ENCODE assay signal across 20 cellular contexts in the genomic region with DNA sequence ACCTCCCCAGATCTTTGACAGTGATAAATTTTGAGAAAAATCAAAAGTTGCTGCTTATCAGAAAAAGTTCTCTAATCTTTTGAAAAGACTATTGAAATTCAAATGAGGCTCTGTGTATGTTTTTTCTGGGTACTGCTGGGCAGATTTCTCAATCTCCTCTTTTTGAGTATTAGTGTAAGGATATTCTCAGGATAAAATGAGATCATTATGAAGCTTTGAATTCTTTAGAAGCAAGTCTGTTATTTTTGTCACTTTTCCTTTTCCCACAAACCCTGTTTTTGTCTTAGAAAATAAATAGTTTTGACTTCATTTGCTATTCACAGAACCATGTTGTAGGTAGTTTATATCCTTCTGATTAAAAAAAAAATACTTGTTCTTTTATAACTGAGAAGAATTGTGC. TPM values are rescaled to one million over a fixed set of nuclear protein-coding genes. Genes with fewer than 3 reads are reported as not detected.
DNase-seq lines count a peak whose midpoint lies in the region; ATAC-seq and TF ChIP-seq lines count a peak whose summit lies in the region.
"Had no signal": no experiment of that assay in that cellular context is flagged by ENCODE, and none has a peak within 500 bp of the region (broad histone marks: within the 10 kb centered on the region; RNA-seq: fewer than 3 reads in every experiment).

No MANE protein-coding gene starts in this region.

- no peak overlapping the region for H3K23ac ChIP-seq in IMR-90 (ENCODE audit: low read depth, low read length)

- H2BK20ac ChIP-seq in IMR-90 (ENCODE audit: low read depth, low read length): no peak overlapping the region

- H3K27ac ChIP-seq in CD4-positive, CD25-positive, alpha-beta regulatory T cell (ENCODE audit: insufficient read depth, low read length, poor library complexity, severe bottlenecking): peak overlapping the region; percentile 97
- H3K27ac ChIP-seq in IMR-90 (ENCODE audit: insufficient read depth, low read length) (no peak overlapping the region), brain microvascular endothelial cell (no peak overlapping the region), sigmoid colon (no peak overlapping the region)
- H3K27ac ChIP-seq: gastroesophageal sphincter, KMS-11, psoas muscle had no signal

- H3K27me3 ChIP-seq in CD4-positive, CD25-positive, alpha-beta regulatory T cell (ENCODE audit: control insufficient read depth, insufficient read depth, low read length): no peaks in the 10 kb centered on the region
- H3K27me3 ChIP-seq in IMR-90 (ENCODE audit: control insufficient read depth, insufficient read depth, low read length) (no peaks in the 10 kb centered on the region), brain microvascular endothelial cell (replicated peaks) (no peaks in the 10 kb centered on the region), sigmoid colon (no peaks in the 10 kb centered on the region)
- H3K27me3 ChIP-seq: gastroesophageal sphincter had no signal

- ATAC-seq in CD4-positive, CD25-positive, alpha-beta regulatory T cell (ENCODE audit: low read depth in 2 of 2): no peak
- ATAC-seq in IMR-90 (ENCODE audit: low read depth): no peak
- ATAC-seq in natural killer cell: no peak
- no peak for ATAC-seq in Right ventricle myocardium superior (ENCODE audit: poor library complexity)
- ATAC-seq: gastroesophageal sphincter, left colon had no signal

- H3K27ac Mint-ChIP-seq in CD4-positive, CD25-positive, alpha-beta regulatory T cell: peak overlapping the region; percentile 43 to 100 (median 96)
- H3K27ac Mint-ChIP-seq in natural killer cell: peak overlapping the region; percentile 5 to 59
- H3K27ac Mint-ChIP-seq: activated naive CD4-positive, alpha-beta T cell treated with anti-CD3 and anti-CD28 coated beads, Interleukin-2, amount 50 U/mL, for 72 hours; dendritic cell treated with granulocyte-macrophage colony-stimulating factor and Interleukin-4, amounts not matched to agents 40 ng/mL and 50 ng/mL, for 4 days had no signal

- intact Hi-C loops in IMR-90 (cut with micrococcal nuclease): no loop called here
- intact Hi-C loops in natural killer cell (cut with micrococcal nuclease): no loop called here
- intact Hi-C loops in Right ventricle myocardium superior (cut with DNase I): no loop called here
- intact Hi-C loops in sigmoid colon (cut with DNase I): no loop called here

- no peak for TF ChIP-seq CTCF in IMR-90 (conservative IDR thresholded peaks at IDR 0.05; ENCODE audit: low read depth, low read length)
- no peak for TF ChIP-seq CTCF in astrocyte of the cerebellum (IDR thresholded peaks at IDR 0.05; ENCODE audit: low read depth, low read length, missing control alignments)
- no peak for TF ChIP-seq CTCF in natural killer cell (IDR thresholded peaks at IDR 0.05)
- TF ChIP-seq CTCF in brain microvascular endothelial cell (IDR thresholded peaks at IDR 0.05; ENCODE audit: low read depth, low read length, missing control alignments): no peak
- no peak for TF ChIP-seq CTCF in sigmoid colon (IDR thresholded peaks at IDR 0.05)
- no peak for TF ChIP-seq CTCF in GM10248 (IDR thresholded peaks at IDR 0.05; ENCODE audit: control extremely low read depth, extremely low read depth, low read depth, missing control alignments)

- H4K5ac ChIP-seq in IMR-90 (ENCODE audit: low read depth, low read length): no peak overlapping the region

- in situ Hi-C loops in IMR-90 (cut with MboI; ENCODE audit: low sequenced_read_pairs): no loop called here
- in situ Hi-C loops in astrocyte of the cerebellum (cut with HindIII; ENCODE audit: low sequenced_read_pairs): no loop called here
- in situ Hi-C loops in brain microvascular endothelial cell (cut with HindIII; ENCODE audit: low pct_ligation_motif_present, low sequenced_read_pairs): no loop called here

- no peak overlapping the region for H2AK9ac ChIP-seq in IMR-90 (replicated peaks; ENCODE audit: low read depth, low read length, poor library complexity)

- no peak overlapping the region for H3K14ac ChIP-seq in IMR-90 (replicated peaks; ENCODE audit: low read depth, low read length)

- TF ChIP-seq POLR2A in IMR-90 (IDR thresholded peaks at IDR 0.05; ENCODE audit: low read depth, low read length) (no peak), sigmoid colon (IDR thresholded peaks at IDR 0.05) (no peak)

- H4K91ac ChIP-seq in IMR-90 (ENCODE audit: insufficient read depth, low read depth, low read length): no peak overlapping the region

- peak overlapping the region; percentile 94 to 100 (median 98) for H3K4me3 Mint-ChIP-seq in CD4-positive, CD25-positive, alpha-beta regulatory T cell
- no peak overlapping the region for H3K4me3 Mint-ChIP-seq in natural killer cell
- H3K4me3 Mint-ChIP-seq: dendritic cell treated with granulocyte-macrophage colony-stimulating factor and Interleukin-4, amounts not matched to agents 40 ng/mL and 50 ng/mL, for 4 days had no signal

- no peak overlapping the region for H2BK15ac ChIP-seq in IMR-90 (ENCODE audit: low read depth, low read length)

- no peak overlapping the region for H3K4ac ChIP-seq in IMR-90 (ENCODE audit: low read depth, low read length)

- no peak overlapping the region for H3K56ac ChIP-seq in IMR-90 (ENCODE audit: extremely low read depth, insufficient read depth, low read length)

- no peak overlapping the region for H2AFZ ChIP-seq in IMR-90 (replicated peaks; ENCODE audit: low read length, poor library complexity)

- peaks cover 7 to 11% of the 10 kb centered on the region in 2 experiments for H3K9me3 ChIP-seq in CD4-positive, CD25-positive, alpha-beta regulatory T cell (ENCODE audit: control insufficient read depth in 2 of 2, low read length in 2 of 2)
- no peaks in the 10 kb centered on the region for H3K9me3 ChIP-seq in IMR-90 (ENCODE audit: control insufficient read depth, insufficient read depth, low read length)
- H3K9me3 ChIP-seq in sigmoid colon: no peaks in the 10 kb centered on the region
- H3K9me3 ChIP-seq: gastroesophageal sphincter, psoas muscle had no signal

- H3K4me2 ChIP-seq in IMR-90 (ENCODE audit: low read depth, low read length): peak overlapping the region; percentile 31; the same call in 1 of the 2 replicates
- H3K4me2 ChIP-seq: KMS-11 had no signal

- dilution Hi-C loops in IMR-90 (cut with HindIII; ENCODE audit: low sequenced_read_pairs, unreplicated experiment): no loop called here

- no peak for TF ChIP-seq EP300 in sigmoid colon (IDR thresholded peaks at IDR 0.05)

- no peak overlapping the region for H3K18ac ChIP-seq in IMR-90 (ENCODE audit: low read depth, low read length)

- no peak overlapping the region for H2AK5ac ChIP-seq in IMR-90 (ENCODE audit: low read depth, low read length)

- BruUV-seq in IMR-90 (replicated peaks; lab: Mats Ljungman, UMichigan): no TSS peak

- TF ChIP-seq RAD21 in IMR-90 (IDR thresholded peaks at IDR 0.05; ENCODE audit: low read length): no peak

- DNase-seq in CD4-positive, CD25-positive, alpha-beta regulatory T cell: no peak
- DNase-seq in IMR-90: no peak
- peak; percentile 19 for DNase-seq in astrocyte of the cerebellum (ENCODE audit: low read depth)
- DNase-seq in natural killer cell: no peak
- DNase-seq in Right ventricle myocardium superior: no peak
- no peak for DNase-seq in brain microvascular endothelial cell
- no peak for DNase-seq in sigmoid colon
- DNase-seq in GM10248 (ENCODE audit: extremely low spot score): no peak
- DNase-seq: activated T-cell treated with anti-CD3 and anti-CD28 coated beads, Interleukin-2, amount 50 U/mL, for 1 hour; DND-41; left colon; midbrain; NCI-H1105; NCI-H526 treated with DMSO at 0.1 percent for 48 hours; psoas muscle; T-helper 1 cell had no signal

- H3K9me3 Mint-ChIP-seq in CD4-positive, CD25-positive, alpha-beta regulatory T cell: peaks cover 0 to 7% (median 3%) of the 10 kb centered on the region in 7 donors
- H3K9me3 Mint-ChIP-seq in natural killer cell: peaks cover 0 to 2% of the 10 kb centered on the region in 2 donors

- H3K9ac ChIP-seq in IMR-90 (ENCODE audit: low read depth, low read length): no peak overlapping the region
- H3K9ac ChIP-seq: KMS-11 had no signal

- H4K20me1 ChIP-seq in IMR-90 (ENCODE audit: insufficient read depth, low read length): peaks cover 42% of the 10 kb centered on the region; the same call in 1 of the 2 replicates

- H3K27me3 Mint-ChIP-seq in CD4-positive, CD25-positive, alpha-beta regulatory T cell: no peaks in the 10 kb centered on the region
- no peaks in the 10 kb centered on the region for H3K27me3 Mint-ChIP-seq in natural killer cell (ENCODE audit: low read depth in 2 of 2)
- H3K27me3 Mint-ChIP-seq: dendritic cell treated with granulocyte-macrophage colony-stimulating factor and Interleukin-4, amounts not matched to agents 40 ng/mL and 50 ng/mL, for 4 days had no signal

- peak overlapping the region; percentile 87 for H3K4me3 ChIP-seq in CD4-positive, CD25-positive, alpha-beta regulatory T cell (ENCODE audit: low read depth, low read length)
- no peak overlapping the region for H3K4me3 ChIP-seq in IMR-90 (ENCODE audit: insufficient read depth, low read depth, low read length)
- no peak overlapping the region for H3K4me3 ChIP-seq in astrocyte of the cerebellum (ENCODE audit: low read depth, low read length)
- H3K4me3 ChIP-seq in brain microvascular endothelial cell (ENCODE audit: low read depth, low read length): no peak overlapping the region
- no peak overlapping the region for H3K4me3 ChIP-seq in sigmoid colon
- H3K4me3 ChIP-seq: gastroesophageal sphincter, psoas muscle had no signal

- peaks cover 3% of the 10 kb centered on the region; the same call in 1 of the 2 replicates for H3K9me1 ChIP-seq in IMR-90 (ENCODE audit: insufficient read depth, low read length)

- H3K36me3 Mint-ChIP-seq in CD4-positive, CD25-positive, alpha-beta regulatory T cell: peaks cover 52% of the 10 kb centered on the region
- no peaks in the 10 kb centered on the region for H3K36me3 Mint-ChIP-seq in natural killer cell

- H2BK120ac ChIP-seq in IMR-90 (ENCODE audit: low read depth, low read length): no peak overlapping the region

- no peak overlapping the region for H4K8ac ChIP-seq in IMR-90 (ENCODE audit: low read depth in 2 of 2, low read length in 2 of 2)

- CTCF ChIA-PET in IMR-90 (lab: Yijun Ruan, JAX) (no interaction called here), GM10248 (lab: Yijun Ruan, JAX) (no interaction called here)

- H3K4me1 ChIP-seq in CD4-positive, CD25-positive, alpha-beta regulatory T cell (ENCODE audit: control insufficient read depth, insufficient read depth, low read length, poor library complexity, severe bottlenecking): peaks cover 73% of the 10 kb centered on the region
- peaks cover 7% of the 10 kb centered on the region for H3K4me1 ChIP-seq in IMR-90 (ENCODE audit: control insufficient read depth, insufficient read depth, low read length)
- peaks cover 0 to 44% (median 7%) of the 10 kb centered on the region in 4 donors for H3K4me1 ChIP-seq in sigmoid colon

- POLR2A ChIA-PET in IMR-90 (lab: Charles Lee; ENCODE audit: unreplicated experiment) (no interaction called here), GM10248 (lab: Yijun Ruan, JAX) (no interaction called here)

- H3K79me1 ChIP-seq in IMR-90 (ENCODE audit: low read depth in 1 of 2, low read length in 2 of 2): peaks cover 16 to 63% of the 10 kb centered on the region in 2 experiments; a peak in 3 of 4 replicates

- no peak overlapping the region for H2BK5ac ChIP-seq in IMR-90 (ENCODE audit: low read depth, low read length, poor library complexity, severe bottlenecking)

- peaks cover 41 to 94% (median 77%) of the 10 kb centered on the region in 4 donors for H3K4me1 Mint-ChIP-seq in CD4-positive, CD25-positive, alpha-beta regulatory T cell
- H3K4me1 Mint-ChIP-seq in natural killer cell: peaks cover 63 to 83% of the 10 kb centered on the region in 2 donors

- H3K36me3 ChIP-seq in CD4-positive, CD25-positive, alpha-beta regulatory T cell (ENCODE audit: control insufficient read depth, insufficient read depth, low read length): peaks cover 20% of the 10 kb centered on the region
- peaks cover 2% of the 10 kb centered on the region; the same call in 1 of the 2 replicates for H3K36me3 ChIP-seq in IMR-90 (ENCODE audit: control insufficient read depth, insufficient read depth, low read length)
- H3K36me3 ChIP-seq in brain microvascular endothelial cell (replicated peaks): no peaks in the 10 kb centered on the region
- H3K36me3 ChIP-seq in sigmoid colon: no peaks in the 10 kb centered on the region
- H3K36me3 ChIP-seq: gastroesophageal sphincter had no signal

RNA-seq across cellular contexts. Expression of gene STAM, which starts 7.9 kb away (rescaled TPM):
- total RNA-seq in CD4-positive, CD25-positive, alpha-beta regulatory T cell: 154 TPM
- 10 to 100 TPM; 48.0 to 93.3 (median 67.0) TPM for polyA plus RNA-seq in CD4-positive, CD25-positive, alpha-beta regulatory T cell
- total RNA-seq in IMR-90 (2012; rRNA removed) (22.9 and 31.9 TPM in 2 replicates), natural killer cell (10 to 100 TPM; 37.8 to 40.2 (median 38.6) TPM), Right ventricle myocardium superior (18.0 TPM), sigmoid colon (10 to 100 TPM; 13.7 to 19.3 (median 16.8) TPM)
- polyA plus RNA-seq in IMR-90 (2012; rRNA removed) (23.3 and 24.6 TPM in 2 replicates), sigmoid colon (1 to 10 TPM; 5.4 to 8.9 (median 8.6) TPM)
- polyA plus RNA-seq in IMR-90 (2012; cell fraction: cytosol; rRNA removed): 9.1 and 9.3 TPM in 2 replicates
- polyA plus RNA-seq in IMR-90 (2012; cell fraction: nucleus; rRNA removed; ENCODE audit: low replicate concordance): 10.0 and 25.1 TPM in 2 replicates

RNA-seq across cellular contexts. Expression of gene HACD1, which starts 34.7 kb away (rescaled TPM):
- total RNA-seq in CD4-positive, CD25-positive, alpha-beta regulatory T cell: 22.0 TPM
- polyA plus RNA-seq in CD4-positive, CD25-positive, alpha-beta regulatory T cell: 10 to 100 TPM; 28.4 to 65.8 (median 47.0) TPM
- total RNA-seq in IMR-90 (2012; rRNA removed) (10.0 and 23.6 TPM in 2 replicates), natural killer cell (1 to 10 TPM in 1 of 3 donors, under 1 TPM in 2; 0.82 to 1.5 (median 0.87) TPM), Right ventricle myocardium superior (139 TPM), sigmoid colon (10 to 100 TPM; 45.1 to 85.3 (median 79.0) TPM)
- polyA plus RNA-seq in IMR-90 (2012; rRNA removed) (17.8 and 24.9 TPM in 2 replicates), sigmoid colon (1 to 10 TPM in 2 of 3 donors, not detected in 1; 3.0 to 3.2 TPM)
- 10.3 and 14.4 TPM in 2 replicates for polyA plus RNA-seq in IMR-90 (2012; cell fraction: cytosol; rRNA removed)
- polyA plus RNA-seq in IMR-90 (2012; cell fraction: nucleus; rRNA removed; ENCODE audit: low replicate concordance): 7.9 and 16.2 TPM in 2 replicates
